9 cellular contexts compared by ENCODE assay signal in genomic region chr2:144453039-144453336, GRCh38.
DNase-seq lines count a peak whose midpoint lies in the region; ATAC-seq and TF ChIP-seq lines count a peak whose summit lies in the region.
"Had no signal": no experiment of that assay in that cellular context is flagged by ENCODE, and none has a peak within 500 bp of the region (broad histone marks: within the 10 kb centered on the region; RNA-seq: fewer than 3 reads in every experiment).

No MANE protein-coding gene starts in this region.

- POLR2A ChIA-PET in HEK293 (lab: Yijun Ruan, JAX), result no interaction called here

- peak overlapping the region; percentile 40; the same call in 1 of the 2 replicates for H3K27ac ChIP-seq in HEK293 (ENCODE audit: extremely low read depth, low read depth, low read length)

- no peaks in the 10 kb centered on the region for H3K9me3 Mint-ChIP-seq in stimulated activated effector memory CD8-positive, alpha-beta T cell treated with anti-CD3 and anti-CD28 coated beads, Interleukin-12 subunit alpha, Interleukin-12 subunit beta, amount 100 ng/mL, for 72 hours

- peaks cover 89% of the 10 kb centered on the region for H3K4me1 Mint-ChIP-seq in stimulated activated effector memory CD8-positive, alpha-beta T cell treated with anti-CD3 and anti-CD28 coated beads, Interleukin-12 subunit alpha, Interleukin-12 subunit beta, amount 100 ng/mL, for 72 hours

- peaks cover 40% of the 10 kb centered on the region for H3K4me1 ChIP-seq in HEK293 (ENCODE audit: control insufficient read depth, insufficient read depth, low read length)

- peak overlapping the region; percentile 89 for H3K27ac Mint-ChIP-seq in stimulated activated effector memory CD8-positive, alpha-beta T cell treated with anti-CD3 and anti-CD28 coated beads, Interleukin-12 subunit alpha, Interleukin-12 subunit beta, amount 100 ng/mL, for 72 hours

- H3K4me3 ChIP-seq in HEK293 (ENCODE audit: low read depth, low read length) (no peak overlapping the region), astrocyte of the spinal cord (ENCODE audit: low read depth, low read length) (no peak overlapping the region), MG63 (no peak overlapping the region)

- in situ Hi-C loops in astrocyte of the spinal cord (cut with HindIII; ENCODE audit: low sequenced_read_pairs), result no loop called here

- H3K36me3 ChIP-seq in HEK293 (ENCODE audit: control insufficient read depth in 2 of 2, insufficient read depth in 1 of 2, low read length in 2 of 2) (no peaks in the 10 kb centered on the region), MG63 (peaks cover 6% of the 10 kb centered on the region)

- DNase-seq in astrocyte of the spinal cord (ENCODE audit: low read depth, low spot score), result peak; percentile 58
- DNase-seq in iris pigment epithelial cell (ENCODE audit: low read depth), result peak; percentile 72
- DNase-seq in stimulated activated effector memory CD8-positive, alpha-beta T cell treated with anti-CD3 and anti-CD28 coated beads, Interleukin-12 subunit alpha, Interleukin-12 subunit beta, amount 100 ng/mL, for 72 hours (ENCODE audit: low spot score in 2 of 2), result no peak
- no peak for DNase-seq in MG63
- DNase-seq: NCI-H526 had no signal

- peaks cover 80% of the 10 kb centered on the region for H3K36me3 Mint-ChIP-seq in stimulated activated effector memory CD8-positive, alpha-beta T cell treated with anti-CD3 and anti-CD28 coated beads, Interleukin-12 subunit alpha, Interleukin-12 subunit beta, amount 100 ng/mL, for 72 hours

- CTCF ChIA-PET in HEK293 (lab: Yijun Ruan, JAX), result no interaction called here

- H3K4me3 Mint-ChIP-seq in stimulated activated effector memory CD8-positive, alpha-beta T cell treated with anti-CD3 and anti-CD28 coated beads, Interleukin-12 subunit alpha, Interleukin-12 subunit beta, amount 100 ng/mL, for 72 hours, result peak overlapping the region; percentile 56

- TF ChIP-seq CTCF in HEK293 (tag by site-specific recombination; IDR thresholded peaks at IDR 0.05) (no peak), astrocyte of the spinal cord (IDR thresholded peaks at IDR 0.05; ENCODE audit: low read depth, low read length) (no peak)

- no peak for ATAC-seq in stimulated activated effector memory CD8-positive, alpha-beta T cell treated with anti-CD3 and anti-CD28 coated beads, Interleukin-12 subunit alpha, Interleukin-12 subunit beta, amount 100 ng/mL, for 72 hours
- no peak for ATAC-seq in esophagus mucosa
- ATAC-seq in GM18498 (IDR thresholded peaks at IDR 0.05; ENCODE audit: unreplicated experiment), result no peak
- no peak for ATAC-seq in GM21528 (IDR thresholded peaks at IDR 0.05; ENCODE audit: low FRiP score, unreplicated experiment)

- no peaks in the 10 kb centered on the region for H3K27me3 ChIP-seq in MG63

- H3K9me3 ChIP-seq in HEK293 (ENCODE audit: control insufficient read depth, insufficient read depth, low read depth, low read length), result no peaks in the 10 kb centered on the region
- H3K9me3 ChIP-seq in MG63, result no peaks in the 10 kb centered on the region

TF ChIP-seq in HEK293, 187 proteins besides CTCF, POLR2A, EP300 and RAD21:
- TF ChIP-seq ZSCAN4 (tag by site-specific recombination; IDR thresholded peaks at IDR 0.05) (no peak), ZNF488 (tag by site-specific recombination; IDR thresholded peaks at IDR 0.05) (no peak), ZNF132 (tag by site-specific recombination; IDR thresholded peaks at IDR 0.05; ENCODE audit: borderline replicate concordance) (no peak), ZNF391 (tag by site-specific recombination; IDR thresholded peaks at IDR 0.05; ENCODE audit: borderline replicate concordance, low read depth) (no peak), ZSCAN30 (tag by site-specific recombination; IDR thresholded peaks at IDR 0.05) (no peak), ZNF677 (tag by site-specific recombination; IDR thresholded peaks at IDR 0.05) (no peak), ZIC2 (tag by site-specific recombination; IDR thresholded peaks at IDR 0.05) (no peak), HOXA7 (CRISPR knock-in tag; IDR thresholded peaks at IDR 0.05; ENCODE audit: borderline replicate concordance) (no peak), KLF9 (tag by site-specific recombination; IDR thresholded peaks at IDR 0.05; ENCODE audit: low read depth) (no peak), ZNF510 (tag by site-specific recombination; IDR thresholded peaks at IDR 0.05; ENCODE audit: insufficient replicate concordance) (no peak), ZNF341 (tag by site-specific recombination; IDR thresholded peaks at IDR 0.05; ENCODE audit: low read depth) (no peak), ZNF777 (tag by site-specific recombination; IDR thresholded peaks at IDR 0.05; ENCODE audit: borderline replicate concordance) (no peak), ZNF837 (tag by site-specific recombination; IDR thresholded peaks at IDR 0.05) (no peak), MEIS1 (CRISPR knock-in tag; IDR thresholded peaks at IDR 0.05; ENCODE audit: borderline replicate concordance) (no peak), ZBTB11 (tag by site-specific recombination; conservative IDR thresholded peaks at IDR 0.05; ENCODE audit: low read depth) (no peak), ZNF335 (tag by site-specific recombination; conservative IDR thresholded peaks at IDR 0.05) (0 out of 2 replicates have a peak, but pooled peaks have one; percentile 15), TRIM28 (IDR thresholded peaks at IDR 0.05; ENCODE audit: borderline replicate concordance, low read length) (0 out of 2 replicates have a peak, but pooled peaks have one; percentile 6), ZNF585B (tag by site-specific recombination; IDR thresholded peaks at IDR 0.05) (no peak)

Comparison
In these comparisons a context has a peak if more than half of its experiments do, and no peak if none do; other contexts are left out.
1. DNase-seq: peak in astrocyte of the spinal cord (single experiment) and iris pigment epithelial cell (single experiment); none in stimulated activated effector memory CD8-positive, alpha-beta T cell treated with anti-CD3 and anti-CD28 coated beads, Interleukin-12 subunit alpha, Interleukin-12 subunit beta, amount 100 ng/mL, for 72 hours (0 of 2) and MG63 (single experiment).